Comparison of ENCODE assay signal across 14 cellular contexts in the genomic region with DNA sequence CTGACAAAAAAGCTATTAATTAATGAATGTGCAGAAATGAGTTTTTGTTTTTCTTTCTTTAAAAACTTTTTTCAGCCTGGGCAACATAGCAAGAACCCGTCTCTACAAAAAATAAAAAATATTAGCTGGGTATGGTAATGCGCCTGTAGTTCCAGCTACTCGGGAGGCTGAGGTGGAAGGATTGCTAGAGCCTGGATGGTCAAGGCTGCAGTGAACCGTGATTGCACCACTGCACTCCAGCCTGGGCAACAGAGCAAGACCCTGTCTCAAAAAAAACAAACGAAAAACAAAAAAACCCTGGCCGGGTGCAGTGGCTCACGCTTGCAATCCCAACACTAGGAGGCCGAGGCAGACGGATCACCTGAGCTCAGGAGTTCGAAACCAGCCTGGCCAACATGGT.
DNase-seq lines count a peak whose midpoint lies in the region; ATAC-seq lines count a peak whose summit lies in the region.
"Had no signal": no experiment of that assay in that cellular context is flagged by ENCODE, and none has a peak within 500 bp of the region (broad histone marks: within the 10 kb centered on the region; RNA-seq: fewer than 3 reads in every experiment).

No MANE protein-coding gene starts in this region.

- no peak for ATAC-seq in stimulated activated naive CD8-positive, alpha-beta T cell treated with anti-CD3 and anti-CD28 coated beads, Interleukin-15, Interleukin-2, amounts not matched to agents 100 U/mL and 50 U/mL, for 24 hours
- ATAC-seq in stimulated activated effector memory CD8-positive, alpha-beta T cell treated with anti-CD3 and anti-CD28 coated beads, Interleukin-12 subunit alpha, Interleukin-12 subunit beta, amount 100 ng/mL, for 72 hours = no peak
- ATAC-seq in HG03565 (IDR thresholded peaks at IDR 0.05; ENCODE audit: unreplicated experiment) = no peak

- no peaks in the 10 kb centered on the region for H3K27me3 Mint-ChIP-seq in activated T-cell treated with anti-CD3 and anti-CD28 coated beads, Interleukin-2, amount 50 U/mL, for 24 hours
- H3K27me3 Mint-ChIP-seq in stimulated activated naive CD8-positive, alpha-beta T cell treated with anti-CD3 and anti-CD28 coated beads, Interleukin-15, Interleukin-2, amounts not matched to agents 100 ng/mL and 50 ng/mL, for 24 hours = no peaks in the 10 kb centered on the region
- no peaks in the 10 kb centered on the region for H3K27me3 Mint-ChIP-seq in activated naive CD8-positive, alpha-beta T cell
- H3K27me3 Mint-ChIP-seq: CD4-positive, CD25-positive, alpha-beta regulatory T cell; IgD-negative memory B cell had no signal

- peaks cover 67% of the 10 kb centered on the region for H3K4me1 Mint-ChIP-seq in activated T-cell treated with anti-CD3 and anti-CD28 coated beads, Interleukin-2, amount 50 U/mL, for 24 hours (ENCODE audit: low read depth)
- peaks cover 54% of the 10 kb centered on the region for H3K4me1 Mint-ChIP-seq in stimulated activated naive CD8-positive, alpha-beta T cell treated with anti-CD3 and anti-CD28 coated beads, Interleukin-15, Interleukin-2, amounts not matched to agents 100 ng/mL and 50 ng/mL, for 24 hours (ENCODE audit: low read depth)
- peaks cover 41% of the 10 kb centered on the region for H3K4me1 Mint-ChIP-seq in activated naive CD8-positive, alpha-beta T cell (ENCODE audit: low read depth)
- H3K4me1 Mint-ChIP-seq in stimulated activated effector memory CD8-positive, alpha-beta T cell treated with anti-CD3 and anti-CD28 coated beads, Interleukin-12 subunit alpha, Interleukin-12 subunit beta, amount 100 ng/mL, for 72 hours = peaks cover 26% of the 10 kb centered on the region

- no peak for DNase-seq in activated T-cell treated with anti-CD3 and anti-CD28 coated beads, Interleukin-2, amount 50 U/mL, for 24 hours
- no peak for DNase-seq in activated T-cell treated with anti-CD3 and anti-CD28 coated beads, Interleukin-2, amount 50 U/mL, for 48 hours
- DNase-seq in stimulated activated naive CD8-positive, alpha-beta T cell treated with anti-CD3 and anti-CD28 coated beads, Interleukin-15, Interleukin-2, amounts not matched to agents 100 U/mL and 50 U/mL, for 24 hours = no peak
- DNase-seq in stimulated activated effector memory CD8-positive, alpha-beta T cell treated with anti-CD3 and anti-CD28 coated beads, Interleukin-12 subunit alpha, Interleukin-12 subunit beta, amount 100 ng/mL, for 72 hours (ENCODE audit: low spot score in 2 of 2) = no peak
- DNase-seq in medulla oblongata (ENCODE audit: extremely low spot score) = no peak
- DNase-seq: DMS53, NCI-H1436, NCI-H2029 treated with DMSO at 0.1 percent for 48 hours, NCI-H510A treated with DMSO at 0.1 percent for 48 hours had no signal

- peaks cover 82% of the 10 kb centered on the region for H3K36me3 Mint-ChIP-seq in activated T-cell treated with anti-CD3 and anti-CD28 coated beads, Interleukin-2, amount 50 U/mL, for 24 hours (ENCODE audit: low read depth)
- peaks cover 61% of the 10 kb centered on the region for H3K36me3 Mint-ChIP-seq in stimulated activated naive CD8-positive, alpha-beta T cell treated with anti-CD3 and anti-CD28 coated beads, Interleukin-15, Interleukin-2, amounts not matched to agents 100 ng/mL and 50 ng/mL, for 24 hours (ENCODE audit: low read depth)
- peaks cover 14% of the 10 kb centered on the region for H3K36me3 Mint-ChIP-seq in activated naive CD8-positive, alpha-beta T cell
- H3K36me3 Mint-ChIP-seq in stimulated activated effector memory CD8-positive, alpha-beta T cell treated with anti-CD3 and anti-CD28 coated beads, Interleukin-12 subunit alpha, Interleukin-12 subunit beta, amount 100 ng/mL, for 72 hours = peaks cover 86% of the 10 kb centered on the region

- peak overlapping the region; percentile 91 for H3K27ac Mint-ChIP-seq in activated T-cell treated with anti-CD3 and anti-CD28 coated beads, Interleukin-2, amount 50 U/mL, for 24 hours
- peak overlapping the region; percentile 49 for H3K27ac Mint-ChIP-seq in stimulated activated naive CD8-positive, alpha-beta T cell treated with anti-CD3 and anti-CD28 coated beads, Interleukin-15, Interleukin-2, amounts not matched to agents 100 ng/mL and 50 ng/mL, for 24 hours
- peak overlapping the region; percentile 83 for H3K27ac Mint-ChIP-seq in activated naive CD8-positive, alpha-beta T cell
- H3K27ac Mint-ChIP-seq in stimulated activated effector memory CD8-positive, alpha-beta T cell treated with anti-CD3 and anti-CD28 coated beads, Interleukin-12 subunit alpha, Interleukin-12 subunit beta, amount 100 ng/mL, for 72 hours = peak overlapping the region; percentile 76

- H3K4me3 Mint-ChIP-seq in activated T-cell treated with anti-CD3 and anti-CD28 coated beads, Interleukin-2, amount 50 U/mL, for 24 hours = peak overlapping the region; percentile 31
- H3K4me3 Mint-ChIP-seq in stimulated activated naive CD8-positive, alpha-beta T cell treated with anti-CD3 and anti-CD28 coated beads, Interleukin-15, Interleukin-2, amounts not matched to agents 100 ng/mL and 50 ng/mL, for 24 hours = no peak overlapping the region
- no peak overlapping the region for H3K4me3 Mint-ChIP-seq in activated naive CD8-positive, alpha-beta T cell
- H3K4me3 Mint-ChIP-seq in stimulated activated effector memory CD8-positive, alpha-beta T cell treated with anti-CD3 and anti-CD28 coated beads, Interleukin-12 subunit alpha, Interleukin-12 subunit beta, amount 100 ng/mL, for 72 hours = no peak overlapping the region
- H3K4me3 Mint-ChIP-seq: CD4-positive, CD25-positive, alpha-beta regulatory T cell had no signal

- no peaks in the 10 kb centered on the region for H3K9me3 Mint-ChIP-seq in activated T-cell treated with anti-CD3 and anti-CD28 coated beads, Interleukin-2, amount 50 U/mL, for 24 hours
- no peaks in the 10 kb centered on the region for H3K9me3 Mint-ChIP-seq in stimulated activated naive CD8-positive, alpha-beta T cell treated with anti-CD3 and anti-CD28 coated beads, Interleukin-15, Interleukin-2, amounts not matched to agents 100 ng/mL and 50 ng/mL, for 24 hours
- H3K9me3 Mint-ChIP-seq in activated naive CD8-positive, alpha-beta T cell (ENCODE audit: low read depth) = no peaks in the 10 kb centered on the region
- H3K9me3 Mint-ChIP-seq in stimulated activated effector memory CD8-positive, alpha-beta T cell treated with anti-CD3 and anti-CD28 coated beads, Interleukin-12 subunit alpha, Interleukin-12 subunit beta, amount 100 ng/mL, for 72 hours = no peaks in the 10 kb centered on the region
- H3K9me3 Mint-ChIP-seq: CD4-positive, CD25-positive, alpha-beta regulatory T cell; IgD-negative memory B cell had no signal
